ENCODE assay signal across 7 cellular contexts in the genomic region with DNA sequence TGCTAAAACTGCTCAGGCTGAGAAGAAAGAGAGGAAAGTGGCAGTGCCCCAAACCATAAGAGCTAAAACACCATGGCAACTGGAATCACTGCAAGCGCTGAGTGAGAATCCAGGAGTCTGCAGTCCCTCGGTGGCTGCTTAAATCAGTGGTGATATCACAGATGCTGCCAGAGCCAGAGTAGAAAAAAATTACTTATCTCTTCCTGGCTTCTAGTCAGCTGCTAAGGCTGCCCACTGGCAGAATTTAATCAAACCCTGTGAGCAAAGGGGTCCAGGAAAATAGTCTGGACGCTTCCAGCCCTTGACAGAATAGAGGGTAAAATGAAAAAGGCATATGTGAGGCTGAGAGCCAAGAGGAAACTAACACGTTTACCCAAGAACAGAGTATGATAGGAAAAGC.
"Had no signal": no experiment of that assay in that cellular context is flagged by ENCODE, and none has a peak within 500 bp of the region (broad histone marks: within the 10 kb centered on the region; RNA-seq: fewer than 3 reads in every experiment).

No MANE protein-coding gene starts in this region.

- H3K4me2 ChIP-seq: GM23338 had no signal

- FAIRE-seq: H1, H54, HTR-8/SVneo had no signal

- DNase-seq: H9, HCEC 1CT, IMR-90 had no signal

- H3K4me3 ChIP-seq: GM23338 had no signal
